Comparison of ENCODE assay signal across 1 cellular context in genomic region chr19:23882493-23882892, GRCh38.
TF ChIP-seq lines count a peak whose summit lies in the region.

No MANE protein-coding gene starts in this region.

TF ChIP-seq in GM23338, 12 proteins besides CTCF, POLR2A, EP300 and RAD21 (continued from another document):
- TF ChIP-seq REST (IDR thresholded peaks at IDR 0.05; ENCODE audit: unreplicated experiment), result no peak
- no peak for TF ChIP-seq EZH2 (IDR thresholded peaks at IDR 0.05; ENCODE audit: low read depth, unreplicated experiment)
- TF ChIP-seq CREB1 (CRISPR knock-in tag; IDR thresholded peaks at IDR 0.05; ENCODE audit: low read depth), result no peak
- no peak for TF ChIP-seq ETS1 (IDR thresholded peaks at IDR 0.05)
- no peak for TF ChIP-seq ZNF114 (CRISPR knock-in tag; IDR thresholded peaks at IDR 0.05)
- TF ChIP-seq ZNF462 (CRISPR knock-in tag; IDR thresholded peaks at IDR 0.05), result no peak
- TF ChIP-seq EZH2phosphoT487 (IDR thresholded peaks at IDR 0.05; ENCODE audit: unreplicated experiment), result no peak
- no peak for TF ChIP-seq ZNF331 (CRISPR knock-in tag; IDR thresholded peaks at IDR 0.05; ENCODE audit: low read depth)
